8 cellular contexts compared by ENCODE assay signal in genomic region chr20:3000852-3001523, GRCh38. TPM values are rescaled to one million over a fixed set of nuclear protein-coding genes. Genes with fewer than 3 reads are reported as not detected.
A peak's percentile ranks its signal among the peaks of the same experiment; 100 is the strongest.
DNase-seq lines count a peak whose midpoint lies in the region; ATAC-seq and FAIRE-seq lines count a peak whose summit lies in the region.

No MANE protein-coding gene starts in this region.

- peak; percentile 22 for DNase-seq in Daoy (ENCODE audit: low read depth)
- peak; percentile 38 for DNase-seq in HuH-7 (ENCODE audit: low spot score)
- peak; percentile 3 for DNase-seq in OCI-M2 (lab: John Stamatoyannopoulos, UW; ENCODE audit: unreplicated experiment)
- peak in 4 of 10 donors; percentile 8 to 64 (median 47) for DNase-seq in naive thymus-derived CD8-positive, alpha-beta T cell
- no peak for DNase-seq in HUDEP-2 (lab: John Stamatoyannopoulos, UW; ENCODE audit: unreplicated experiment in 76 of 76)

- peak; percentile 65 to 73 for ATAC-seq in naive thymus-derived CD8-positive, alpha-beta T cell
- ATAC-seq in GM21367 (IDR thresholded peaks at IDR 0.05; ENCODE audit: unreplicated experiment) = no peak
- no peak for ATAC-seq in GM18907 (IDR thresholded peaks at IDR 0.05; ENCODE audit: unreplicated experiment)

- no peak overlapping the region for H3K4me3 Mint-ChIP-seq in naive thymus-derived CD8-positive, alpha-beta T cell

- POLR2A ChIA-PET in naive thymus-derived CD8-positive, alpha-beta T cell (lab: Charles Lee) = interaction anchor here (0.8 kb wide), 1 partner anchor 287 kb away, joined by 3 read pairs; no protein-coding TSS in a partner anchor

- H3K27me3 Mint-ChIP-seq in naive thymus-derived CD8-positive, alpha-beta T cell = no peaks in the 10 kb centered on the region

- H3K27ac Mint-ChIP-seq in naive thymus-derived CD8-positive, alpha-beta T cell = peak overlapping the region in 2 of 10 donors; percentile 21 to 27

- H3K9me3 Mint-ChIP-seq in naive thymus-derived CD8-positive, alpha-beta T cell = no peaks in the 10 kb centered on the region

- peaks cover 0 to 50% (median 2%) of the 10 kb centered on the region in 3 donors for H3K36me3 Mint-ChIP-seq in naive thymus-derived CD8-positive, alpha-beta T cell

- H3K4me1 Mint-ChIP-seq in naive thymus-derived CD8-positive, alpha-beta T cell = peaks cover 0 to 4% (median 2%) of the 10 kb centered on the region in 4 donors

- peak; percentile 94 for FAIRE-seq in endometrium (lab: Jason Lieb, UNC)

RNA-seq across cellular contexts. Expression of gene GNRH2, which starts 42.4 kb away (rescaled TPM):
- not detected in 2 replicates for total RNA-seq in Daoy (2014; rRNA removed; shearing (Covaris generic))
- total RNA-seq in naive thymus-derived CD8-positive, alpha-beta T cell = 1 to 10 TPM; 1.5 to 1.9 TPM
- not detected for polyA plus RNA-seq in naive thymus-derived CD8-positive, alpha-beta T cell

RNA-seq across cellular contexts. Expression of gene MRPS26, which starts 44.9 kb away (rescaled TPM):
- 98.0 and 109 TPM in 2 replicates for total RNA-seq in Daoy (2014; rRNA removed; shearing (Covaris generic))
- 10 to 100 TPM; 27.6 to 28.4 TPM for total RNA-seq in naive thymus-derived CD8-positive, alpha-beta T cell
- polyA plus RNA-seq in naive thymus-derived CD8-positive, alpha-beta T cell = 10 to 100 TPM; 59.2 to 81.8 (median 75.6) TPM

Comparison
In these comparisons a context has a peak if more than half of its experiments do, and no peak if none do; other contexts are left out.
1. DNase-seq: peak in Daoy (single experiment), HuH-7 (single experiment) and OCI-M2 (single experiment); none in HUDEP-2 (0 of 76).
2. ATAC-seq: peak in naive thymus-derived CD8-positive, alpha-beta T cell (2 of 2); none in GM21367 (single experiment) and GM18907 (single experiment).